9 cellular contexts compared by ENCODE assay signal in the genomic region with DNA sequence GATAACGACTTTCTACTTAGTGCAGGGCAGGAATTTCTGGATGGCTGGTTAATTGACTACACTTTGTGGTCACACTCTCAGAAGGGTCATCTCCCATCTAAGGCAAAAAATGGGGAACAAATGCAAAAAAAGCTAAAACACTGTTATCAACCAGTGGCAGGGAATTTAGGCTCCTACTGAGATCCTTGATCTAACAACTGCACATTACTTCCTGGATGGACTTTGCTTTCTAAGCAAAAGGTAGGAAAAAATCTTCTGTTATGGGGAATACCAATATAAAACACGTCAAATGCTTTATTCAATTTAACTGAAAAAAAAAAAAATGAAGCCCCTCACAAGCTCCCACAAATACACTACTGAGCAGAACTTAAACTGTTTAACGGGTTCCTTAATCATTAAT. TPM values are rescaled to one million over a fixed set of nuclear protein-coding genes. Genes with fewer than 3 reads are reported as not detected.
"Had no signal": no experiment of that assay in that cellular context is flagged by ENCODE, and none has a peak within 500 bp of the region (broad histone marks: within the 10 kb centered on the region; RNA-seq: fewer than 3 reads in every experiment).

No MANE protein-coding gene starts in this region.

- H2AFZ ChIP-seq: GM23248 had no signal

- H3K9me3 ChIP-seq: HAP-1 had no signal

- H3K36me3 ChIP-seq: HAP-1 had no signal

- H3K4me1 ChIP-seq: HAP-1 had no signal

- H3K27ac ChIP-seq: GM23248 had no signal

- H3K27ac Mint-ChIP-seq: HFFc6 had no signal

- H3K9ac ChIP-seq: GM23248 had no signal

- DNase-seq: GM23248, GOT3, H7, HFFc6, IMR-90 had no signal

- ATAC-seq: HCT116 had no signal

- H3K4me3 Mint-ChIP-seq: HFFc6 had no signal

- H3K4me3 ChIP-seq: GM23248, HAP-1 had no signal

RNA-seq across cellular contexts. Expression of a gene that starts 4.6 kb away (rescaled TPM):
- total RNA-seq: GM23248, H7, HFFc6, HT-29, IMR-90 had no signal
- polyA plus RNA-seq: GM23248, IMR-90 had no signal

RNA-seq across cellular contexts. Expression of a gene that starts 23.2 kb away (rescaled TPM):
- total RNA-seq: GM23248, H4, H7, HFFc6, IMR-90 had no signal
- polyA plus RNA-seq: GM23248, IMR-90 had no signal
